ENCODE assay signal across 10 cellular contexts in genomic region chr1:6545276-6545934, GRCh38. TPM values are rescaled to one million over a fixed set of nuclear protein-coding genes. Genes with fewer than 3 reads are reported as not detected.
DNase-seq lines count a peak whose midpoint lies in the region; ATAC-seq and TF ChIP-seq lines count a peak whose summit lies in the region.
"Had no signal": no experiment of that assay in that cellular context is flagged by ENCODE, and none has a peak within 500 bp of the region (broad histone marks: within the 10 kb centered on the region; RNA-seq: fewer than 3 reads in every experiment).

No MANE protein-coding gene starts in this region.

- H3K9me3 ChIP-seq in CD4-positive, alpha-beta T cell (ENCODE audit: control insufficient read depth, low read length) = no peaks in the 10 kb centered on the region
- H3K9me3 ChIP-seq: testis had no signal

- H3K36me3 ChIP-seq in GM23338 (ENCODE audit: insufficient read depth) = peaks cover 61% of the 10 kb centered on the region

- peak overlapping the region; percentile 26 for H3K27ac ChIP-seq in CD4-positive, alpha-beta T cell (ENCODE audit: low read depth, low read length)
- H3K27ac ChIP-seq in GM23338 (ENCODE audit: low read depth) = no peak overlapping the region
- H3K27ac ChIP-seq in foreskin keratinocyte = peak overlapping the region; percentile 59
- H3K27ac ChIP-seq: testis had no signal

- in situ Hi-C loops in KBM-7 (cut with MboI; ENCODE audit: low pct_unique_long_range_greater_than_20kb, low sequenced_read_pairs) = no loop called here

- H3K4me3 ChIP-seq in GM23338 = no peak overlapping the region
- H3K4me3 ChIP-seq: testis had no signal

- peak overlapping the region; percentile 49 for H3K4me3 Mint-ChIP-seq in CD4-positive, alpha-beta T cell
- H3K4me3 Mint-ChIP-seq in GM23338 = no peak overlapping the region

- peaks cover 31% of the 10 kb centered on the region for H3K4me1 Mint-ChIP-seq in CD4-positive, alpha-beta T cell (ENCODE audit: low read depth)
- no peaks in the 10 kb centered on the region for H3K4me1 Mint-ChIP-seq in GM23338

- intact Hi-C loops in CD4-positive, alpha-beta T cell (cut with DNase I, micrococcal nuclease) = no loop called here

- POLR2A ChIA-PET in CD4-positive, alpha-beta T cell (lab: Charles Lee) = interaction anchor here (0.7 to 1.2 kb wide), 5 partner anchors 9 to 86 kb away, joined by 3 to 11 read pairs (median 3); partner anchors contain the start of genes NOL9 and TAS1R1

- peak in 4 of 10 experiments; percentile 10 to 25 (median 18) for DNase-seq in CD4-positive, alpha-beta T cell
- DNase-seq in GM23338 (ENCODE audit: low spot score) = no peak
- DNase-seq in activated naive CD4-positive, alpha-beta T cell treated with anti-CD3 and anti-CD28 coated beads, Interleukin-2, amount 50 U/mL, for 72 hours (ENCODE audit: low spot score in 2 of 2) = no peak
- DNase-seq in foreskin keratinocyte = peak in 1 of 2 donors; percentile 60
- DNase-seq in NCI-H1930 (lab: John Stamatoyannopoulos, UW) = no peak
- DNase-seq in cortex of kidney (lab: John Stamatoyannopoulos, UW) = no peak
- no peak for DNase-seq in KBM-7
- DNase-seq: DMS 273 treated with DMSO at 0.1 percent for 48 hours; effector CD4-positive, alpha-beta T cell; testis had no signal

- H3K79me2 ChIP-seq in GM23338 (replicated peaks; ENCODE audit: insufficient read depth) = peaks cover 4% of the 10 kb centered on the region

- H3K9me2 ChIP-seq in GM23338 (ENCODE audit: insufficient read depth) = no peaks in the 10 kb centered on the region

- H4K20me1 ChIP-seq in GM23338 (replicated peaks; ENCODE audit: insufficient read depth) = peaks cover 6% of the 10 kb centered on the region

- H3K27ac Mint-ChIP-seq in CD4-positive, alpha-beta T cell = peak overlapping the region; percentile 83
- no peak overlapping the region for H3K27ac Mint-ChIP-seq in GM23338
- peak overlapping the region; percentile 56 to 82 for H3K27ac Mint-ChIP-seq in activated naive CD4-positive, alpha-beta T cell treated with anti-CD3 and anti-CD28 coated beads, Interleukin-2, amount 50 U/mL, for 72 hours

- no peak overlapping the region for H3K4me2 ChIP-seq in GM23338

- H3K27me3 ChIP-seq in CD4-positive, alpha-beta T cell (ENCODE audit: control insufficient read depth, insufficient read depth, low read length) = no peaks in the 10 kb centered on the region
- H3K27me3 ChIP-seq in GM23338 (ENCODE audit: insufficient read depth) (no peaks in the 10 kb centered on the region), foreskin keratinocyte (no peaks in the 10 kb centered on the region)
- H3K27me3 ChIP-seq: testis had no signal

- H3K36me3 Mint-ChIP-seq in CD4-positive, alpha-beta T cell (ENCODE audit: low read depth) = peaks cover 76% of the 10 kb centered on the region
- peaks cover 84% of the 10 kb centered on the region for H3K36me3 Mint-ChIP-seq in GM23338 (ENCODE audit: low read depth)
- peaks cover 17 to 25% of the 10 kb centered on the region in 2 donors for H3K36me3 Mint-ChIP-seq in activated naive CD4-positive, alpha-beta T cell treated with anti-CD3 and anti-CD28 coated beads, Interleukin-2, amount 50 U/mL, for 72 hours

- no peak for TF ChIP-seq CTCF in CD4-positive, alpha-beta T cell (IDR thresholded peaks at IDR 0.05)
- no peak for TF ChIP-seq CTCF in GM23338 (conservative IDR thresholded peaks at IDR 0.05; ENCODE audit: low read depth in 2 of 2)
- no peak for TF ChIP-seq CTCF in foreskin keratinocyte (conservative IDR thresholded peaks at IDR 0.05)

- H3K9me3 Mint-ChIP-seq in CD4-positive, alpha-beta T cell = no peaks in the 10 kb centered on the region
- no peaks in the 10 kb centered on the region; the same call in 2 of the 3 replicates for H3K9me3 Mint-ChIP-seq in GM23338
- no peaks in the 10 kb centered on the region for H3K9me3 Mint-ChIP-seq in activated naive CD4-positive, alpha-beta T cell treated with anti-CD3 and anti-CD28 coated beads, Interleukin-2, amount 50 U/mL, for 72 hours

- ATAC-seq in CD4-positive, alpha-beta T cell (ENCODE audit: poor library complexity) = peak; percentile 81
- ATAC-seq in GM23338 (no peak), foreskin keratinocyte (peak; percentile 58)
- peak; percentile 46 to 58 for ATAC-seq in activated naive CD4-positive, alpha-beta T cell treated with anti-CD3 and anti-CD28 coated beads, Interleukin-2, amount 50 U/mL, for 72 hours

- H3K4me1 ChIP-seq in GM23338 (ENCODE audit: insufficient read depth) (no peaks in the 10 kb centered on the region), foreskin keratinocyte (peaks cover 10% of the 10 kb centered on the region)
- H3K4me1 ChIP-seq: testis had no signal

- H2AFZ ChIP-seq in GM23338 = no peak overlapping the region

- no peaks in the 10 kb centered on the region for H3K27me3 Mint-ChIP-seq in CD4-positive, alpha-beta T cell
- H3K27me3 Mint-ChIP-seq in GM23338 (ENCODE audit: insufficient read depth, low read depth, poor library complexity) = peaks cover 9% of the 10 kb centered on the region

- CTCF ChIA-PET in CD4-positive, alpha-beta T cell (lab: Charles Lee) = interaction anchor here (0.9 to 2.2 kb wide), 2 partner anchors 9 to 55 kb away, joined by 5 to 11 read pairs; partner anchors contain the start of genes NOL9 and TAS1R1

- peaks cover 7% of the 10 kb centered on the region; the same call in 1 of the 2 replicates for H3F3A ChIP-seq in GM23338 (replicated peaks; ENCODE audit: low read depth)

TF ChIP-seq in GM23338, 12 proteins besides CTCF, POLR2A, EP300 and RAD21 (continues in another document):
- TF ChIP-seq STAT1 (IDR thresholded peaks at IDR 0.05; ENCODE audit: unreplicated experiment) = no peak

RNA-seq across cellular contexts. Expression of gene NOL9, which starts 8.9 kb away (rescaled TPM):
- 10 to 100 TPM; 52.3 to 54.1 TPM for total RNA-seq in CD4-positive, alpha-beta T cell
- total RNA-seq in GM23338 (2014; rRNA removed; shearing (Covaris generic)) = 44.6 and 48.5 TPM in 2 replicates
- polyA plus RNA-seq in GM23338 (2016; fragmentation: Nextera tagmentation; extraction: Ambion mirVana) (11.4 and 13.2 TPM in 2 replicates), foreskin keratinocyte (4.6 and 5.3 TPM in 2 replicates)
- total RNA-seq in activated naive CD4-positive, alpha-beta T cell treated with anti-CD3 and anti-CD28 coated beads, Interleukin-2, amount 50 U/mL, for 72 hours = 10 to 100 TPM; 37.5 to 42.1 TPM
- total RNA-seq in foreskin keratinocyte = 22.8 and 24.5 TPM in 2 replicates

RNA-seq across cellular contexts. Expression of gene TAS1R1, which starts 9.7 kb away (rescaled TPM):
- not detected for total RNA-seq in CD4-positive, alpha-beta T cell
- not detected in 2 replicates for total RNA-seq in GM23338 (2014; rRNA removed; shearing (Covaris generic))
- 0.19 TPM in 1 of 2 replicates, not detected in the other for polyA plus RNA-seq in GM23338 (2016; fragmentation: Nextera tagmentation; extraction: Ambion mirVana)
- total RNA-seq in activated naive CD4-positive, alpha-beta T cell treated with anti-CD3 and anti-CD28 coated beads, Interleukin-2, amount 50 U/mL, for 72 hours = not detected
- total RNA-seq in foreskin keratinocyte = not detected in 2 replicates
- polyA plus RNA-seq in foreskin keratinocyte = not detected in 2 replicates

RNA-seq across cellular contexts. Expression of gene ZBTB48, which starts 34.4 kb away (rescaled TPM):
- total RNA-seq in CD4-positive, alpha-beta T cell = 10 to 100 TPM; 31.4 to 31.7 TPM
- 21.0 and 25.5 TPM in 2 replicates for total RNA-seq in GM23338 (2014; rRNA removed; shearing (Covaris generic))
- polyA plus RNA-seq in GM23338 (2016; fragmentation: Nextera tagmentation; extraction: Ambion mirVana) = 17.3 and 18.0 TPM in 2 replicates
- 10 to 100 TPM; 22.8 to 25.8 TPM for total RNA-seq in activated naive CD4-positive, alpha-beta T cell treated with anti-CD3 and anti-CD28 coated beads, Interleukin-2, amount 50 U/mL, for 72 hours
- total RNA-seq in foreskin keratinocyte = 14.6 and 15.3 TPM in 2 replicates
- 13.4 and 14.7 TPM in 2 replicates for polyA plus RNA-seq in foreskin keratinocyte

RNA-seq across cellular contexts. Expression of gene PLEKHG5, which starts 53.9 kb away (rescaled TPM):
- 1 to 10 TPM; 5.0 to 6.1 TPM for total RNA-seq in CD4-positive, alpha-beta T cell
- 25.8 and 26.4 TPM in 2 replicates for total RNA-seq in GM23338 (2014; rRNA removed; shearing (Covaris generic))
- polyA plus RNA-seq in GM23338 (2016; fragmentation: Nextera tagmentation; extraction: Ambion mirVana) (9.0 and 10.2 TPM in 2 replicates), foreskin keratinocyte (19.0 and 33.0 TPM in 2 replicates)
- 1 to 10 TPM; 2.8 to 3.9 TPM for total RNA-seq in activated naive CD4-positive, alpha-beta T cell treated with anti-CD3 and anti-CD28 coated beads, Interleukin-2, amount 50 U/mL, for 72 hours
- 33.9 and 57.3 TPM in 2 replicates for total RNA-seq in foreskin keratinocyte

RNA-seq across cellular contexts. Expression of gene KLHL21, which starts 57.3 kb away (rescaled TPM):
- total RNA-seq in CD4-positive, alpha-beta T cell = 10 to 100 TPM; 32.0 to 33.5 TPM
- total RNA-seq in GM23338 (2014; rRNA removed; shearing (Covaris generic)) = 31.1 and 35.9 TPM in 2 replicates
- polyA plus RNA-seq in GM23338 (2016; fragmentation: Nextera tagmentation; extraction: Ambion mirVana) = 7.3 and 7.8 TPM in 2 replicates
- total RNA-seq in activated naive CD4-positive, alpha-beta T cell treated with anti-CD3 and anti-CD28 coated beads, Interleukin-2, amount 50 U/mL, for 72 hours = 10 to 100 TPM; 22.9 to 38.9 TPM
- 41.8 and 52.0 TPM in 2 replicates for total RNA-seq in foreskin keratinocyte
- 25.4 and 29.4 TPM in 2 replicates for polyA plus RNA-seq in foreskin keratinocyte
